In genomic region chr14:100688598-100689499, GRCh38 we compare ENCODE assay signal across 12 cellular contexts. TPM values are rescaled to one million over a fixed set of nuclear protein-coding genes. Genes with fewer than 3 reads are reported as not detected.
DNase-seq lines count a peak whose midpoint lies in the region; ATAC-seq and TF ChIP-seq lines count a peak whose summit lies in the region.
"Had no signal": no experiment of that assay in that cellular context is flagged by ENCODE, and none has a peak within 500 bp of the region (broad histone marks: within the 10 kb centered on the region; RNA-seq: fewer than 3 reads in every experiment).

No MANE protein-coding gene starts in this region.

- peak overlapping the region; percentile 34 for H3K4me2 ChIP-seq in BLaER1

- peak overlapping the region in 1 of 5 experiments; percentile 53 for H3K4me3 Mint-ChIP-seq in brain
- H3K4me3 Mint-ChIP-seq: naive thymus-derived CD8-positive, alpha-beta T cell had no signal

- H3K4me1 ChIP-seq in BLaER1 = peaks cover 9% of the 10 kb centered on the region
- peaks cover 50% of the 10 kb centered on the region for H3K4me1 ChIP-seq in mesodermal cell (ENCODE audit: control insufficient read depth, insufficient read depth, low read length, poor library complexity, severe bottlenecking)
- H3K4me1 ChIP-seq in psoas muscle = no peaks in the 10 kb centered on the region
- no peaks in the 10 kb centered on the region for H3K4me1 ChIP-seq in body of pancreas

- H3K27me3 Mint-ChIP-seq in brain = peaks cover 12% of the 10 kb centered on the region

- H3K9me3 Mint-ChIP-seq in brain = peaks cover 0 to 7% (median 0%) of the 10 kb centered on the region in 5 experiments
- H3K9me3 Mint-ChIP-seq: naive thymus-derived CD8-positive, alpha-beta T cell had no signal

- TF ChIP-seq CTCF in brain (conservative IDR thresholded peaks at IDR 0.05) (no peak), psoas muscle (IDR thresholded peaks at IDR 0.05) (no peak), body of pancreas (IDR thresholded peaks at IDR 0.05) (no peak)

- H3K27ac ChIP-seq in BLaER1 = no peak overlapping the region
- peak overlapping the region; percentile 66 for H3K27ac ChIP-seq in mesodermal cell (ENCODE audit: low read depth, low read length, severe bottlenecking)
- H3K27ac ChIP-seq in psoas muscle = no peak overlapping the region
- H3K27ac ChIP-seq in body of pancreas = no peak overlapping the region

- H4K20me1 ChIP-seq in BLaER1 = no peaks in the 10 kb centered on the region

- no peaks in the 10 kb centered on the region for H3K36me3 ChIP-seq in BLaER1
- H3K36me3 ChIP-seq in mesodermal cell (ENCODE audit: control insufficient read depth, insufficient read depth, low read length) = no peaks in the 10 kb centered on the region
- H3K36me3 ChIP-seq in psoas muscle (ENCODE audit: insufficient read depth in 1 of 2, low read depth in 1 of 2) = no peaks in the 10 kb centered on the region
- no peaks in the 10 kb centered on the region for H3K36me3 ChIP-seq in body of pancreas (replicated peaks in 1 of 2; ENCODE audit: insufficient read depth in 1 of 2, low read depth in 2 of 2)

- no peak for TF ChIP-seq POLR2A in body of pancreas (IDR thresholded peaks at IDR 0.05)

- intact Hi-C loops in psoas muscle (cut with DNase I) (no loop called here), body of pancreas (cut with DNase I) (no loop called here)

- no peak overlapping the region for H3K9ac ChIP-seq in BLaER1

- WGBS in mesodermal cell (ENCODE audit: insufficient coverage in 2 of 2), 2 experiments = 69 to 74% methylated on average over 20 to 26 of the region's 26 CpGs
- 91 to 92% (median 92%) methylated on average over 26 of the region's 26 CpGs for WGBS in psoas muscle, 3 donors
- 58 to 64% methylated on average over 8 to 26 of the region's 26 CpGs for WGBS in body of pancreas, 2 donors

- no peak for ATAC-seq in psoas muscle
- no peak for ATAC-seq in body of pancreas
- ATAC-seq: naive thymus-derived CD8-positive, alpha-beta T cell had no signal

- H3K27me3 ChIP-seq in BLaER1 (no peaks in the 10 kb centered on the region), psoas muscle (ENCODE audit: insufficient read depth in 3 of 3, low read length in 2 of 3) (peaks cover 0 to 26% (median 5%) of the 10 kb centered on the region in 3 donors), body of pancreas (no peaks in the 10 kb centered on the region)

- H3K27ac Mint-ChIP-seq in brain = peak overlapping the region; percentile 56 to 95 (median 87)

- DNase-seq in LHCN-M2 (ENCODE audit: low read depth) (peak; percentile 69), psoas muscle (no peak), body of pancreas (no peak), NCI-H1930 (lab: John Stamatoyannopoulos, UW) (no peak)
- DNase-seq in activated naive CD4-positive, alpha-beta T cell treated with anti-CD3 and anti-CD28 coated beads, Interleukin-2, amount 50 U/mL, for 16 hours = no peak
- DNase-seq: cortex of kidney; naive thymus-derived CD8-positive, alpha-beta T cell; NCI-H1417; stimulated activated CD4-positive, alpha-beta T cell treated with anti-CD3 and anti-CD28 coated beads, Interleukin-1b, Interleukin-23, amount 100 ng/mL, for 48 hours had no signal

- peaks cover 84% of the 10 kb centered on the region for H3K4me1 Mint-ChIP-seq in brain

- H3K9me3 ChIP-seq in BLaER1 = no peaks in the 10 kb centered on the region
- no peaks in the 10 kb centered on the region for H3K9me3 ChIP-seq in mesodermal cell (ENCODE audit: control insufficient read depth, low read length)
- H3K9me3 ChIP-seq in psoas muscle = no peaks in the 10 kb centered on the region
- no peaks in the 10 kb centered on the region for H3K9me3 ChIP-seq in body of pancreas

- no peaks in the 10 kb centered on the region for H3K36me3 Mint-ChIP-seq in brain
- H3K36me3 Mint-ChIP-seq: naive thymus-derived CD8-positive, alpha-beta T cell had no signal

- no peak overlapping the region for H3K4me3 ChIP-seq in BLaER1
- no peak overlapping the region for H3K4me3 ChIP-seq in mesodermal cell (ENCODE audit: extremely low read depth, insufficient read depth, low read length, poor library complexity, severe bottlenecking)
- no peak overlapping the region for H3K4me3 ChIP-seq in psoas muscle
- no peak overlapping the region for H3K4me3 ChIP-seq in body of pancreas

RNA-seq across cellular contexts. Expression of gene DLK1, which starts 37.8 kb away (rescaled TPM):
- total RNA-seq in LHCN-M2 (2014; rRNA removed) (not detected in 2 replicates), psoas muscle (10 to 100 TPM; 12.1 to 39.9 (median 25.3) TPM), body of pancreas (10 to 100 TPM; 26.2 to 33.0 TPM)
- not detected for polyA plus RNA-seq in LHCN-M2 (2012)
- polyA plus RNA-seq in brain (ENCODE audit: insufficient read depth, low read depth, low replicate concordance) (233 TPM), psoas muscle (10 to 100 TPM in 1 of 3 donors, 1 to 10 TPM in 2; 2.6 to 10.7 (median 9.2) TPM)
- polyA plus RNA-seq in mesodermal cell (2013, experiment 1 of 2) = 147 TPM
- polyA plus RNA-seq in mesodermal cell (2013, experiment 2 of 2) = 112 TPM
- total RNA-seq: naive thymus-derived CD8-positive, alpha-beta T cell had no signal
- polyA plus RNA-seq: naive thymus-derived CD8-positive, alpha-beta T cell had no signal

Comparison
In these comparisons a context has a peak if more than half of its experiments do, and no peak if none do; other contexts are left out.
1. RNA of gene DLK1, which starts 37.8 kb away (total RNA-seq): 12.1 to 39.9 TPM in psoas muscle and 26.2 to 33.0 TPM in body of pancreas; not detected in LHCN-M2; every median in the first group is over 10 times any median in the second.